Comparison of ENCODE assay signal across 10 cellular contexts in genomic region chr2:96159084-96159830, GRCh38. TPM values are rescaled to one million over a fixed set of nuclear protein-coding genes. Genes with fewer than 3 reads are reported as not detected.
A peak's percentile ranks its signal among the peaks of the same experiment; 100 is the strongest.
DNase-seq lines count a peak whose midpoint lies in the region; ATAC-seq, FAIRE-seq and TF ChIP-seq lines count a peak whose summit lies in the region.
"Had no signal": no experiment of that assay in that cellular context is flagged by ENCODE, and none has a peak within 500 bp of the region (broad histone marks: within the 10 kb centered on the region; RNA-seq: fewer than 3 reads in every experiment).

No MANE protein-coding gene starts in this region.

- H3K27me3 Mint-ChIP-seq in CD4-positive, CD25-positive, alpha-beta regulatory T cell: no peaks in the 10 kb centered on the region
- H3K27me3 Mint-ChIP-seq in IgD-negative memory B cell (no peaks in the 10 kb centered on the region), nephron (ENCODE audit: low read depth) (peaks cover 18% of the 10 kb centered on the region)

- TF ChIP-seq CTCF in nephron (IDR thresholded peaks at IDR 0.05; ENCODE audit: unreplicated experiment in 3 of 3): no peak
- TF ChIP-seq CTCF in kidney (IDR thresholded peaks at IDR 0.05; ENCODE audit: borderline replicate concordance, extremely low read depth, insufficient read depth): no peak

- H3K4me3 ChIP-seq in CD4-positive, CD25-positive, alpha-beta regulatory T cell (ENCODE audit: low read depth, low read length): peak overlapping the region; percentile 13
- H3K4me3 ChIP-seq in kidney (ENCODE audit: low read length in 2 of 2): no peak overlapping the region
- H3K4me3 ChIP-seq: BLaER1 treated with 17β-estradiol and CSF1 and Interleukin-3, amounts not matched to agents 10 nM and 100 nM had no signal

- DNase-seq in CD4-positive, CD25-positive, alpha-beta regulatory T cell: peak in 2 of 3 donors; percentile 53 to 92
- peak; percentile 80 for DNase-seq in activated effector memory CD4-positive, alpha-beta T cell treated with anti-CD3 and anti-CD28 coated beads, Interleukin-2, amount 50 U/mL, for 16 hours
- DNase-seq in RPMI8226 (no peak), kidney (no peak), EL (no peak)
- DNase-seq: NCI-H1930 had no signal

- peaks cover 9 to 80% (median 56%) of the 10 kb centered on the region in 4 donors for H3K4me1 Mint-ChIP-seq in CD4-positive, CD25-positive, alpha-beta regulatory T cell
- H3K4me1 Mint-ChIP-seq in IgD-negative memory B cell (peaks cover 53 to 61% (median 55%) of the 10 kb centered on the region in 3 donors), nephron (peaks cover 36% of the 10 kb centered on the region)

- H3K4me3 Mint-ChIP-seq in CD4-positive, CD25-positive, alpha-beta regulatory T cell: peak overlapping the region; percentile 66 to 81 (median 70)
- H3K4me3 Mint-ChIP-seq in IgD-negative memory B cell (peak overlapping the region in 3 of 4 donors; percentile 3 to 64 (median 29)), nephron (no peak overlapping the region)

- peak overlapping the region; percentile 62 for H3K27ac ChIP-seq in CD4-positive, CD25-positive, alpha-beta regulatory T cell (ENCODE audit: insufficient read depth, low read length, poor library complexity, severe bottlenecking)
- H3K27ac ChIP-seq in kidney (ENCODE audit: low read depth in 2 of 2, low read length in 2 of 2): no peak overlapping the region

- no peak overlapping the region for H3K9ac ChIP-seq in kidney (ENCODE audit: low read length in 2 of 2)

- H3K9me3 ChIP-seq in CD4-positive, CD25-positive, alpha-beta regulatory T cell (ENCODE audit: control insufficient read depth in 2 of 2, low read length in 2 of 2): no peaks in the 10 kb centered on the region
- no peaks in the 10 kb centered on the region for H3K9me3 ChIP-seq in kidney (ENCODE audit: control insufficient read depth in 1 of 2, low read length in 2 of 2)

- intact Hi-C loops in kidney (cut with DNase I): no loop called here

- H3K4me1 ChIP-seq in CD4-positive, CD25-positive, alpha-beta regulatory T cell (ENCODE audit: control insufficient read depth, insufficient read depth, low read length, poor library complexity, severe bottlenecking): peaks cover 66% of the 10 kb centered on the region
- no peaks in the 10 kb centered on the region for H3K4me1 ChIP-seq in kidney (ENCODE audit: control insufficient read depth in 1 of 2, insufficient read depth in 1 of 2, low read depth in 1 of 2, low read length in 2 of 2)

- peak overlapping the region; percentile 93 to 96 (median 96) for H3K27ac Mint-ChIP-seq in CD4-positive, CD25-positive, alpha-beta regulatory T cell
- H3K27ac Mint-ChIP-seq in IgD-negative memory B cell (peak overlapping the region in 2 of 3 donors; percentile 5 to 82), nephron (peak overlapping the region in 2 of 3 experiments; percentile 25 to 30)

- H3K36me3 ChIP-seq in CD4-positive, CD25-positive, alpha-beta regulatory T cell (ENCODE audit: control insufficient read depth, insufficient read depth, low read length): no peaks in the 10 kb centered on the region
- H3K36me3 ChIP-seq in kidney (ENCODE audit: control insufficient read depth in 1 of 2, insufficient read depth in 2 of 2, low read length in 2 of 2): no peaks in the 10 kb centered on the region
- H3K36me3 ChIP-seq: BLaER1 treated with 17β-estradiol and CSF1 and Interleukin-3, amounts not matched to agents 10 nM and 100 nM had no signal

- H3K36me3 Mint-ChIP-seq in CD4-positive, CD25-positive, alpha-beta regulatory T cell: no peaks in the 10 kb centered on the region
- H3K36me3 Mint-ChIP-seq in IgD-negative memory B cell (no peaks in the 10 kb centered on the region), nephron (ENCODE audit: low read depth) (no peaks in the 10 kb centered on the region)

- peak; percentile 59 to 62 for ATAC-seq in CD4-positive, CD25-positive, alpha-beta regulatory T cell (ENCODE audit: low read depth in 2 of 2)
- ATAC-seq in HG03342 (IDR thresholded peaks at IDR 0.05; ENCODE audit: unreplicated experiment): no peak

- H3K9me3 Mint-ChIP-seq in CD4-positive, CD25-positive, alpha-beta regulatory T cell: no peaks in the 10 kb centered on the region
- H3K9me3 Mint-ChIP-seq in IgD-negative memory B cell (no peaks in the 10 kb centered on the region), nephron (peaks cover 5% of the 10 kb centered on the region)

- no peak for FAIRE-seq in kidney (lab: Jason Lieb, UNC)

- H3K27me3 ChIP-seq in CD4-positive, CD25-positive, alpha-beta regulatory T cell (ENCODE audit: control insufficient read depth, insufficient read depth, low read length): no peaks in the 10 kb centered on the region
- H3K27me3 ChIP-seq: BLaER1 treated with 17β-estradiol and CSF1 and Interleukin-3, amounts not matched to agents 10 nM and 100 nM had no signal

RNA-seq across cellular contexts. Expression of gene DUSP2, which starts 14.0 kb away (rescaled TPM):
- 566 TPM for total RNA-seq in CD4-positive, CD25-positive, alpha-beta regulatory T cell
- polyA plus RNA-seq in CD4-positive, CD25-positive, alpha-beta regulatory T cell: 10 to 100 TPM; 30.8 to 95.4 (median 44.5) TPM
- polyA plus RNA-seq in IgD-negative memory B cell: 55.6 TPM
- total RNA-seq in kidney: 11.8 TPM
- 5.6 TPM for polyA plus RNA-seq in kidney (ENCODE audit: insufficient read depth, low read depth, low replicate concordance)

RNA-seq across cellular contexts. Expression of gene ASTL, which starts 21.0 kb away (rescaled TPM):
- 9.7 TPM for total RNA-seq in CD4-positive, CD25-positive, alpha-beta regulatory T cell
- under 1 TPM in 2 of 4 donors, not detected in 2; 0.23 to 0.39 TPM for polyA plus RNA-seq in CD4-positive, CD25-positive, alpha-beta regulatory T cell
- not detected for polyA plus RNA-seq in IgD-negative memory B cell
- total RNA-seq in kidney: not detected
- not detected for polyA plus RNA-seq in kidney (ENCODE audit: insufficient read depth, low read depth, low replicate concordance)

RNA-seq across cellular contexts. Expression of gene ADRA2B, which starts 42.9 kb away (rescaled TPM):
- 1.0 TPM for total RNA-seq in CD4-positive, CD25-positive, alpha-beta regulatory T cell
- not detected for polyA plus RNA-seq in CD4-positive, CD25-positive, alpha-beta regulatory T cell
- polyA plus RNA-seq in IgD-negative memory B cell (not detected), kidney (ENCODE audit: insufficient read depth, low read depth, low replicate concordance) (4.8 TPM)
- total RNA-seq in kidney: 1.4 TPM

RNA-seq across cellular contexts. Expression of gene STARD7, which starts 49.4 kb away (rescaled TPM):
- total RNA-seq in CD4-positive, CD25-positive, alpha-beta regulatory T cell: 97.2 TPM
- polyA plus RNA-seq in CD4-positive, CD25-positive, alpha-beta regulatory T cell: 100 to 1,000 TPM; 177 to 208 (median 197) TPM
- polyA plus RNA-seq in IgD-negative memory B cell: 193 TPM
- total RNA-seq in kidney: 112 TPM
- polyA plus RNA-seq in kidney (ENCODE audit: insufficient read depth, low read depth, low replicate concordance): 96.6 TPM

Comparison
In these comparisons a context has a peak if more than half of its experiments do, and no peak if none do; other contexts are left out.
1. DNase-seq: peak in CD4-positive, CD25-positive, alpha-beta regulatory T cell (2 of 3) and activated effector memory CD4-positive, alpha-beta T cell treated with anti-CD3 and anti-CD28 coated beads, Interleukin-2, amount 50 U/mL, for 16 hours (single experiment); none in RPMI8226 (single experiment), kidney (single experiment) and EL (single experiment).
2. H3K27ac Mint-ChIP-seq: peak in every context shown above with its lines; median percentile 96 in CD4-positive, CD25-positive, alpha-beta regulatory T cell; 44 in IgD-negative memory B cell; 28 in nephron.
3. H3K4me3 Mint-ChIP-seq: peak in CD4-positive, CD25-positive, alpha-beta regulatory T cell (4 of 4) and IgD-negative memory B cell (3 of 4); none in nephron (0 of 3).